In genomic region chr9:2764371-2764770, GRCh38 we compare ENCODE assay signal across 9 cellular contexts. TPM values are rescaled to one million over a fixed set of nuclear protein-coding genes. Genes with fewer than 3 reads are reported as not detected.
DNase-seq lines count a peak whose midpoint lies in the region; ATAC-seq lines count a peak whose summit lies in the region.
"Had no signal": no experiment of that assay in that cellular context is flagged by ENCODE, and none has a peak within 500 bp of the region (broad histone marks: within the 10 kb centered on the region; RNA-seq: fewer than 3 reads in every experiment).

No MANE protein-coding gene starts in this region.

- H3K27me3 Mint-ChIP-seq in activated T-cell treated with anti-CD3 and anti-CD28 coated beads, Interleukin-2, amount 50 U/mL, for 72 hours (ENCODE audit: low read depth) = no peaks in the 10 kb centered on the region
- H3K27me3 Mint-ChIP-seq in stimulated activated naive CD8-positive, alpha-beta T cell treated with anti-CD3 and anti-CD28 coated beads, Interleukin-15, Interleukin-2, amounts not matched to agents 100 ng/mL and 50 ng/mL, for 24 hours = no peaks in the 10 kb centered on the region

- H3K27ac Mint-ChIP-seq in activated T-cell treated with anti-CD3 and anti-CD28 coated beads, Interleukin-2, amount 50 U/mL, for 72 hours = peak overlapping the region; percentile 72
- peak overlapping the region; percentile 91 for H3K27ac Mint-ChIP-seq in stimulated activated naive CD8-positive, alpha-beta T cell treated with anti-CD3 and anti-CD28 coated beads, Interleukin-15, Interleukin-2, amounts not matched to agents 100 ng/mL and 50 ng/mL, for 24 hours

- peaks cover 19% of the 10 kb centered on the region for H3K36me3 ChIP-seq in MG63
- H3K36me3 ChIP-seq: neutrophil had no signal

- H3K9me3 Mint-ChIP-seq in activated T-cell treated with anti-CD3 and anti-CD28 coated beads, Interleukin-2, amount 50 U/mL, for 72 hours = no peaks in the 10 kb centered on the region
- no peaks in the 10 kb centered on the region for H3K9me3 Mint-ChIP-seq in stimulated activated naive CD8-positive, alpha-beta T cell treated with anti-CD3 and anti-CD28 coated beads, Interleukin-15, Interleukin-2, amounts not matched to agents 100 ng/mL and 50 ng/mL, for 24 hours

- no peaks in the 10 kb centered on the region for H3K27me3 ChIP-seq in MG63
- H3K27me3 ChIP-seq: neutrophil had no signal

- peak; percentile 30 for DNase-seq in stimulated activated CD4-positive, alpha-beta T cell treated with anti-CD3 and anti-CD28 coated beads, Interleukin-15, amount 100 ng/mL, for 24 hours
- DNase-seq in stimulated activated CD4-positive, alpha-beta T cell treated with anti-CD3 and anti-CD28 coated beads, Interleukin-12 subunit alpha, Interleukin-12 subunit beta, amount 100 ng/mL, for 4 hours = no peak
- DNase-seq in activated T-cell treated with anti-CD3 and anti-CD28 coated beads, Interleukin-2, amount 50 U/mL, for 72 hours = peak; percentile 25 to 51
- no peak for DNase-seq in MG63
- no peak for DNase-seq in NCI-H345 (lab: John Stamatoyannopoulos, UW)

- no peaks in the 10 kb centered on the region for H3K9me3 ChIP-seq in MG63
- H3K9me3 ChIP-seq: neutrophil had no signal

- H3K4me1 Mint-ChIP-seq in activated T-cell treated with anti-CD3 and anti-CD28 coated beads, Interleukin-2, amount 50 U/mL, for 72 hours (ENCODE audit: low read depth) = peaks cover 27% of the 10 kb centered on the region
- peaks cover 36% of the 10 kb centered on the region for H3K4me1 Mint-ChIP-seq in stimulated activated naive CD8-positive, alpha-beta T cell treated with anti-CD3 and anti-CD28 coated beads, Interleukin-15, Interleukin-2, amounts not matched to agents 100 ng/mL and 50 ng/mL, for 24 hours (ENCODE audit: low read depth)

- H3K4me3 ChIP-seq in MG63 = no peak overlapping the region

- peaks cover 14 to 29% of the 10 kb centered on the region in 2 donors for H3K36me3 Mint-ChIP-seq in activated T-cell treated with anti-CD3 and anti-CD28 coated beads, Interleukin-2, amount 50 U/mL, for 72 hours (ENCODE audit: insufficient read depth in 2 of 2)
- H3K36me3 Mint-ChIP-seq in stimulated activated naive CD8-positive, alpha-beta T cell treated with anti-CD3 and anti-CD28 coated beads, Interleukin-15, Interleukin-2, amounts not matched to agents 100 ng/mL and 50 ng/mL, for 24 hours (ENCODE audit: low read depth) = peaks cover 87% of the 10 kb centered on the region

- ATAC-seq in HG03442 (IDR thresholded peaks at IDR 0.05; ENCODE audit: unreplicated experiment) = peak; percentile 64
- ATAC-seq in activated T-cell treated with anti-CD3 and anti-CD28 coated beads, Interleukin-2, amount 50 U/mL, for 72 hours (replicated peaks in 1 of 2) = peak; percentile 90 to 91
- no peak for ATAC-seq in HG03045 (IDR thresholded peaks at IDR 0.05; ENCODE audit: unreplicated experiment)

- peak overlapping the region in 1 of 2 donors; percentile 59 for H3K4me3 Mint-ChIP-seq in activated T-cell treated with anti-CD3 and anti-CD28 coated beads, Interleukin-2, amount 50 U/mL, for 72 hours
- peak overlapping the region; percentile 38 for H3K4me3 Mint-ChIP-seq in stimulated activated naive CD8-positive, alpha-beta T cell treated with anti-CD3 and anti-CD28 coated beads, Interleukin-15, Interleukin-2, amounts not matched to agents 100 ng/mL and 50 ng/mL, for 24 hours

RNA-seq across cellular contexts. Expression of gene KCNV2, which starts 47.1 kb away (rescaled TPM):
- not detected for total RNA-seq in activated T-cell treated with anti-CD3 and anti-CD28 coated beads, Interleukin-2, amount 50 U/mL, for 72 hours
- total RNA-seq in MG63 (2014; rRNA removed; shearing (Covaris generic); ENCODE audit: low replicate concordance) = not detected in 2 replicates

Comparison
In these comparisons a context has a peak if more than half of its experiments do, and no peak if none do; other contexts are left out.
1. DNase-seq: peak in stimulated activated CD4-positive, alpha-beta T cell treated with anti-CD3 and anti-CD28 coated beads, Interleukin-15, amount 100 ng/mL, for 24 hours (single experiment) and activated T-cell treated with anti-CD3 and anti-CD28 coated beads, Interleukin-2, amount 50 U/mL, for 72 hours (2 of 2); none in stimulated activated CD4-positive, alpha-beta T cell treated with anti-CD3 and anti-CD28 coated beads, Interleukin-12 subunit alpha, Interleukin-12 subunit beta, amount 100 ng/mL, for 4 hours (single experiment), MG63 (single experiment) and NCI-H345 (single experiment).